35 cellular contexts compared by ENCODE assay signal in the genomic region with DNA sequence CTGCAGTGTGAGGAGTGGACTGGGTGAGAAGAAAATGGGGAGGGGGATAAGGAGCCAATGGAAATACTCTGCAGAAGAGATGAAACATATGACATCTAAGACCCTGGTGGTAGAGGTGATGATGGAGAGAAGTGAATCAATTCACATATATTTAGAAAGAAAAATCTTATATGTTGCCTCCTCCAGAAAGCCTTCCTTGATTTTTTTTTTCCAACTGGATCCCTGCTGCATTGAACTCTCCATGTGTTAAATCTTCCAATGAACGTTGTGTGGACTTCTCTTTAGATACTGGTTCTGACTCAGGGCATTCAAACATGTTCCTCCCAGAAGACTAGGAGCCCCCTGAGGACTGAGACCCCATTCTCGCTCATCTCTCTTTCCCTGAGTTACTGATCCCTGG.
"Had no signal": no experiment of that assay in that cellular context is flagged by ENCODE, and none has a peak within 500 bp of the region (broad histone marks: within the 10 kb centered on the region; RNA-seq: fewer than 3 reads in every experiment).

No MANE protein-coding gene starts in this region.

- H3K4me3 ChIP-seq: MG63 had no signal

- DNase-seq: Karpas-422, Kasumi-1, MG63, MM.1S, MV-4-11, NCI-H1048, NCI-H1092, NCI-H1092 treated with DMSO at 0.1 percent for 48 hours, NCI-H1105, NCI-H1105 treated with DMSO at 0.1 percent for 48 hours, NCI-H1417, NCI-H1417 treated with DMSO at 0.1 percent for 48 hours, NCI-H1436, NCI-H1436 treated with DMSO at 0.1 percent for 48 hours, NCI-H146, NCI-H1694, NCI-H1694 treated with DMSO at 0.1 percent for 48 hours, NCI-H187, NCI-H187 treated with DMSO at 0.1 percent for 48 hours, NCI-H1930, NCI-H2029, NCI-H2029 treated with DMSO at 0.1 percent for 48 hours, NCI-H2081, NCI-H2081 treated with DMSO at 0.1 percent for 48 hours, NCI-H2107, NCI-H2171, NCI-H2171 treated with DMSO at 0.1 percent for 48 hours, NCI-H2227 treated with DMSO at 0.1 percent for 48 hours, NCI-H226, NCI-H345, NCI-H446, NCI-H446 treated with DMSO at 0.1 percent for 48 hours, NCI-H510A, NCI-H510A treated with DMSO at 0.1 percent for 48 hours, NCI-H524 had no signal

- H3K36me3 ChIP-seq: MG63 had no signal

- H3K9me3 ChIP-seq: MG63 had no signal

- H3K27me3 ChIP-seq: MG63 had no signal
